In genomic region chr19:7542556-7543348, GRCh38 we compare ENCODE assay signal across 17 cellular contexts.
DNase-seq lines count a peak whose midpoint lies in the region; ATAC-seq and FAIRE-seq lines count a peak whose summit lies in the region.
"Had no signal": no experiment of that assay in that cellular context is flagged by ENCODE, and none has a peak within 500 bp of the region (broad histone marks: within the 10 kb centered on the region; RNA-seq: fewer than 3 reads in every experiment).

No MANE protein-coding gene starts in this region.

- peaks cover 20 to 58% of the 10 kb centered on the region in 2 donors for H3K36me3 ChIP-seq in muscle layer of duodenum (ENCODE audit: control insufficient read depth in 1 of 2, insufficient read depth in 2 of 2, low read length in 2 of 2)

- H3K27me3 ChIP-seq in muscle layer of duodenum (ENCODE audit: low read depth, low read length), result no peaks in the 10 kb centered on the region

- H3K4me3 ChIP-seq in muscle layer of duodenum (ENCODE audit: low read depth in 1 of 2, low read length in 2 of 2), result no peak overlapping the region
- H3K4me3 ChIP-seq: A549 had no signal

- H3K4me3 Mint-ChIP-seq in activated naive CD4-positive, alpha-beta T cell treated with anti-CD3 and anti-CD28 coated beads, Interleukin-2, amount 10 ng/mL, durations not matched to agents 7 days and 5 days, result no peak overlapping the region
- no peak overlapping the region for H3K4me3 Mint-ChIP-seq in effector memory CD8-positive, alpha-beta T cell

- ATAC-seq in effector memory CD8-positive, alpha-beta T cell (replicated peaks), result no peak
- ATAC-seq: A549 had no signal

- no peaks in the 10 kb centered on the region for H3K9me3 ChIP-seq in muscle layer of duodenum (ENCODE audit: control insufficient read depth in 1 of 2, low read length in 2 of 2)
- H3K9me3 ChIP-seq: A549 had no signal

- no peak for DNase-seq in activated naive CD4-positive, alpha-beta T cell treated with anti-CD3 and anti-CD28 coated beads, Interleukin-2, amount 10 ng/mL, durations not matched to agents 7 days and 5 days
- DNase-seq in activated naive CD4-positive, alpha-beta T cell treated with anti-CD3 and anti-CD28 coated beads, Interleukin-2, amount 50 U/mL, for 16 hours, result no peak
- DNase-seq in HTR-8/SVneo (ENCODE audit: insufficient read length, low spot score) (no peak), substantia nigra (lab: John Stamatoyannopoulos, UW) (no peak), HuH-7.5 (ENCODE audit: low spot score) (no peak), AG08395 (ENCODE audit: low spot score) (no peak)
- no peak for DNase-seq in effector memory CD8-positive, alpha-beta T cell
- DNase-seq: GOT3; NCI-H1436; NCI-H2029; NCI-H2171; NCI-H446 treated with DMSO at 0.1 percent for 48 hours; NK-92 treated with Interleukin-12 subunit alpha and Interleukin-12 subunit beta, amount 100 ng/mL, for 24 hours had no signal

- CTCF ChIA-PET in activated naive CD4-positive, alpha-beta T cell treated with anti-CD3 and anti-CD28 coated beads, Interleukin-2, amount 10 ng/mL, durations not matched to agents 7 days and 5 days (lab: Charles Lee), result no interaction called here

- H3K4me1 Mint-ChIP-seq in activated naive CD4-positive, alpha-beta T cell treated with anti-CD3 and anti-CD28 coated beads, Interleukin-2, amount 10 ng/mL, durations not matched to agents 7 days and 5 days, result peaks cover 30% of the 10 kb centered on the region
- peaks cover 0 to 11% of the 10 kb centered on the region in 2 donors for H3K4me1 Mint-ChIP-seq in effector memory CD8-positive, alpha-beta T cell (ENCODE audit: low read depth in 2 of 2)

- H3K27ac ChIP-seq in muscle layer of duodenum (ENCODE audit: low read length) (peak overlapping the region; percentile 5), substantia nigra (ENCODE audit: low read depth, low read length, poor library complexity, severe bottlenecking) (peak overlapping the region; percentile 39)
- H3K27ac ChIP-seq: A549, C4-2B, KMS-11 had no signal

- H3K27ac Mint-ChIP-seq in activated naive CD4-positive, alpha-beta T cell treated with anti-CD3 and anti-CD28 coated beads, Interleukin-2, amount 10 ng/mL, durations not matched to agents 7 days and 5 days, result peak overlapping the region; percentile 70
- peak overlapping the region in 1 of 2 donors; percentile 77 for H3K27ac Mint-ChIP-seq in effector memory CD8-positive, alpha-beta T cell

- H3K27me3 Mint-ChIP-seq in activated naive CD4-positive, alpha-beta T cell treated with anti-CD3 and anti-CD28 coated beads, Interleukin-2, amount 10 ng/mL, durations not matched to agents 7 days and 5 days, result no peaks in the 10 kb centered on the region
- no peaks in the 10 kb centered on the region for H3K27me3 Mint-ChIP-seq in effector memory CD8-positive, alpha-beta T cell

- no peaks in the 10 kb centered on the region for H3K9me3 Mint-ChIP-seq in activated naive CD4-positive, alpha-beta T cell treated with anti-CD3 and anti-CD28 coated beads, Interleukin-2, amount 10 ng/mL, durations not matched to agents 7 days and 5 days
- H3K9me3 Mint-ChIP-seq in effector memory CD8-positive, alpha-beta T cell, result no peaks in the 10 kb centered on the region

- H3K36me3 Mint-ChIP-seq in activated naive CD4-positive, alpha-beta T cell treated with anti-CD3 and anti-CD28 coated beads, Interleukin-2, amount 10 ng/mL, durations not matched to agents 7 days and 5 days, result peaks cover 37% of the 10 kb centered on the region
- peaks cover 24% of the 10 kb centered on the region for H3K36me3 Mint-ChIP-seq in effector memory CD8-positive, alpha-beta T cell (ENCODE audit: insufficient read depth)

- no peaks in the 10 kb centered on the region for H3K4me1 ChIP-seq in muscle layer of duodenum (ENCODE audit: control insufficient read depth in 1 of 2, insufficient read depth in 2 of 2, low read length in 2 of 2)
- H3K4me1 ChIP-seq: A549 had no signal

- peak; percentile 20 for FAIRE-seq in HTR-8/SVneo (lab: Jason Lieb, UNC)
- FAIRE-seq: A549 had no signal
